12 cellular contexts compared by ENCODE assay signal in genomic region chr12:119618328-119618896, GRCh38. TPM values are rescaled to one million over a fixed set of nuclear protein-coding genes. Genes with fewer than 3 reads are reported as not detected.
"Had no signal": no experiment of that assay in that cellular context is flagged by ENCODE, and none has a peak within 500 bp of the region (broad histone marks: within the 10 kb centered on the region; RNA-seq: fewer than 3 reads in every experiment).

No MANE protein-coding gene starts in this region.

RNA-seq across cellular contexts. Expression of gene TMEM233, which starts 24.8 kb away (rescaled TPM):
- total RNA-seq: naive thymus-derived CD4-positive, alpha-beta T cell; naive thymus-derived CD8-positive, alpha-beta T cell; natural killer cell; natural killer cell treated with Interleukin-12 subunit alpha and Interleukin-12 subunit beta and Interleukin-15 and Interleukin-18, amount 100 ng/mL, for 72 hours; neural crest cell; occipital lobe; osteoblast; osteocyte; progenitor cell of endocrine pancreas; sigmoid colon; smooth muscle cell had no signal
- polyA plus RNA-seq: naive thymus-derived CD4-positive, alpha-beta T cell; naive thymus-derived CD8-positive, alpha-beta T cell; neural cell; smooth muscle cell had no signal
